ENCODE assay signal across 2 cellular contexts in the genomic region with DNA sequence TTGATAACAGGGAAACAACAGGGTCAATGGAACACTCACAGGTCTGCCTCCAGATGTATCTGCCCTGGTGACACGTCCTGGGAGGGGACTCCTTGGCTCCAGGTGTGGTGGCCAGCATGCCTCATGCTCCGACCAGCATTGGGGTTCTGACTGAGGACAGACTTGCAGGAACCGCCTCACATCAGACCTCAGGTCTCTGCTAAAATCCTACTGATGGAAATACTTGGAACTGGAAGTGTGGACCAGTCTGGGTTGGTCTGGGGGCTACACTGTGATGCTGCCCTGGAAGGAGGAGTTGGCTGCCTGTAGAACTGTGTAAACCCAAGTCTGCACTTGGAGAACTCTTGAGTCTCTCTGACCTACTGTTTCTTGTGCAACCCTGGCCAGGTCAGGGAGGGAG.
TF ChIP-seq lines count a peak whose summit lies in the region.

No MANE protein-coding gene starts in this region.

TF ChIP-seq in SK-N-SH, 30 proteins besides CTCF, POLR2A, EP300 and RAD21 (continued from another document):
- TF ChIP-seq, protein P1, sequence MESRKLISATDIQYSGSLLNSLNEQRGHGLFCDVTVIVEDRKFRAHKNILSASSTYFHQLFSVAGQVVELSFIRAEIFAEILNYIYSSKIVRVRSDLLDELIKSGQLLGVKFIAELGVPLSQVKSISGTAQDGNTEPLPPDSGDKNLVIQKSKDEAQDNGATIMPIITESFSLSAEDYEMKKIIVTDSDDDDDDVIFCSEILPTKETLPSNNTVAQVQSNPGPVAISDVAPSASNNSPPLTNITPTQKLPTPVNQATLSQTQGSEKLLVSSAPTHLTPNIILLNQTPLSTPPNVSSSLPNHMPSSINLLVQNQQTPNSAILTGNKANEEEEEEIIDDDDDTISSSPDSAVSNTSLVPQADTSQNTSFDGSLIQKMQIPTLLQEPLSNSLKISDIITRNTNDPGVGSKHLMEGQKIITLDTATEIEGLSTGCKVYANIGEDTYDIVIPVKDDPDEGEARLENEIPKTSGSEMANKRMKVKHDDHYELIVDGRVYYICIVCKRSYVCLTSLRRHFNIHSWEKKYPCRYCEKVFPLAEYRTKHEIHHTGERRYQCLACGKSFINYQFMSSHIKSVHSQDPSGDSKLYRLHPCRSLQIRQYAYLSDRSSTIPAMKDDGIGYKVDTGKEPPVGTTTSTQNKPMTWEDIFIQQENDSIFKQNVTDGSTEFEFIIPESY (IDR thresholded peaks at IDR 0.05; ENCODE audit: borderline replicate concordance, low read depth), result no peak
- no peak for TF ChIP-seq RCOR1 (IDR thresholded peaks at IDR 0.05; ENCODE audit: low read length)
- TF ChIP-seq, protein P2, sequence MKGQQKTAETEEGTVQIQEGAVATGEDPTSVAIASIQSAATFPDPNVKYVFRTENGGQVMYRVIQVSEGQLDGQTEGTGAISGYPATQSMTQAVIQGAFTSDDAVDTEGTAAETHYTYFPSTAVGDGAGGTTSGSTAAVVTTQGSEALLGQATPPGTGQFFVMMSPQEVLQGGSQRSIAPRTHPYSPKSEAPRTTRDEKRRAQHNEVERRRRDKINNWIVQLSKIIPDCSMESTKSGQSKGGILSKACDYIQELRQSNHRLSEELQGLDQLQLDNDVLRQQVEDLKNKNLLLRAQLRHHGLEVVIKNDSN (IDR thresholded peaks at IDR 0.05; ENCODE audit: borderline replicate concordance, low read depth), result no peak
- TF ChIP-seq FOXM1 (IDR thresholded peaks at IDR 0.05; ENCODE audit: low read depth), result no peak
- TF ChIP-seq JUND (IDR thresholded peaks at IDR 0.05), result no peak
- TF ChIP-seq FOXJ3 (CRISPR knock-in tag; IDR thresholded peaks at IDR 0.05), result no peak
- TF ChIP-seq, protein P3, sequence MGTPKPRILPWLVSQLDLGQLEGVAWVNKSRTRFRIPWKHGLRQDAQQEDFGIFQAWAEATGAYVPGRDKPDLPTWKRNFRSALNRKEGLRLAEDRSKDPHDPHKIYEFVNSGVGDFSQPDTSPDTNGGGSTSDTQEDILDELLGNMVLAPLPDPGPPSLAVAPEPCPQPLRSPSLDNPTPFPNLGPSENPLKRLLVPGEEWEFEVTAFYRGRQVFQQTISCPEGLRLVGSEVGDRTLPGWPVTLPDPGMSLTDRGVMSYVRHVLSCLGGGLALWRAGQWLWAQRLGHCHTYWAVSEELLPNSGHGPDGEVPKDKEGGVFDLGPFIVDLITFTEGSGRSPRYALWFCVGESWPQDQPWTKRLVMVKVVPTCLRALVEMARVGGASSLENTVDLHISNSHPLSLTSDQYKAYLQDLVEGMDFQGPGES (IDR thresholded peaks at IDR 0.05; ENCODE audit: low read depth, low read length), result no peak
- TF ChIP-seq SIN3A (IDR thresholded peaks at IDR 0.05; ENCODE audit: borderline replicate concordance, low read depth, low read length), result no peak
- no peak for TF ChIP-seq ELF1 (IDR thresholded peaks at IDR 0.05)
- TF ChIP-seq TEAD4 (IDR thresholded peaks at IDR 0.05; ENCODE audit: borderline replicate concordance, insufficient read depth), result no peak
TF ChIP-seq in SK-N-SH: peak in this region for 0.

TF ChIP-seq in SK-N-SH treated with all-trans-retinoic acid at 6 μM for 48 hours, 23 proteins besides CTCF, POLR2A, EP300 and RAD21 (continued from another document):
- TF ChIP-seq, protein P4, sequence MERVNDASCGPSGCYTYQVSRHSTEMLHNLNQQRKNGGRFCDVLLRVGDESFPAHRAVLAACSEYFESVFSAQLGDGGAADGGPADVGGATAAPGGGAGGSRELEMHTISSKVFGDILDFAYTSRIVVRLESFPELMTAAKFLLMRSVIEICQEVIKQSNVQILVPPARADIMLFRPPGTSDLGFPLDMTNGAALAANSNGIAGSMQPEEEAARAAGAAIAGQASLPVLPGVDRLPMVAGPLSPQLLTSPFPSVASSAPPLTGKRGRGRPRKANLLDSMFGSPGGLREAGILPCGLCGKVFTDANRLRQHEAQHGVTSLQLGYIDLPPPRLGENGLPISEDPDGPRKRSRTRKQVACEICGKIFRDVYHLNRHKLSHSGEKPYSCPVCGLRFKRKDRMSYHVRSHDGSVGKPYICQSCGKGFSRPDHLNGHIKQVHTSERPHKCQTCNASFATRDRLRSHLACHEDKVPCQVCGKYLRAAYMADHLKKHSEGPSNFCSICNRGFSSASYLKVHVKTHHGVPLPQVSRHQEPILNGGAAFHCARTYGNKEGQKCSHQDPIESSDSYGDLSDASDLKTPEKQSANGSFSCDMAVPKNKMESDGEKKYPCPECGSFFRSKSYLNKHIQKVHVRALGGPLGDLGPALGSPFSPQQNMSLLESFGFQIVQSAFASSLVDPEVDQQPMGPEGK (CRISPR knock-in tag; IDR thresholded peaks at IDR 0.05; ENCODE audit: borderline replicate concordance), result no peak
- TF ChIP-seq RARB (CRISPR knock-in tag; IDR thresholded peaks at IDR 0.05) (no peak), PPARA (CRISPR knock-in tag; IDR thresholded peaks at IDR 0.05; ENCODE audit: borderline replicate concordance) (no peak), BACH2 (CRISPR knock-in tag; IDR thresholded peaks at IDR 0.05; ENCODE audit: borderline replicate concordance) (no peak), SNAI2 (CRISPR knock-in tag; IDR thresholded peaks at IDR 0.05) (no peak), ZNF8 (CRISPR knock-in tag; IDR thresholded peaks at IDR 0.05) (no peak), ESRRG (CRISPR knock-in tag; IDR thresholded peaks at IDR 0.05) (no peak), ZNF565 (CRISPR knock-in tag; conservative IDR thresholded peaks at IDR 0.05; ENCODE audit: low read depth) (no peak), TCF4 (CRISPR knock-in tag; IDR thresholded peaks at IDR 0.05; ENCODE audit: borderline replicate concordance) (no peak), ARNTL (CRISPR knock-in tag; IDR thresholded peaks at IDR 0.05; ENCODE audit: borderline replicate concordance, low read depth) (no peak), ZFP30 (CRISPR knock-in tag; IDR thresholded peaks at IDR 0.05) (no peak), ZFP3 (CRISPR knock-in tag; IDR thresholded peaks at IDR 0.05) (no peak), ZC3H10 (CRISPR knock-in tag; IDR thresholded peaks at IDR 0.05) (no peak)
- TF ChIP-seq, protein P5, sequence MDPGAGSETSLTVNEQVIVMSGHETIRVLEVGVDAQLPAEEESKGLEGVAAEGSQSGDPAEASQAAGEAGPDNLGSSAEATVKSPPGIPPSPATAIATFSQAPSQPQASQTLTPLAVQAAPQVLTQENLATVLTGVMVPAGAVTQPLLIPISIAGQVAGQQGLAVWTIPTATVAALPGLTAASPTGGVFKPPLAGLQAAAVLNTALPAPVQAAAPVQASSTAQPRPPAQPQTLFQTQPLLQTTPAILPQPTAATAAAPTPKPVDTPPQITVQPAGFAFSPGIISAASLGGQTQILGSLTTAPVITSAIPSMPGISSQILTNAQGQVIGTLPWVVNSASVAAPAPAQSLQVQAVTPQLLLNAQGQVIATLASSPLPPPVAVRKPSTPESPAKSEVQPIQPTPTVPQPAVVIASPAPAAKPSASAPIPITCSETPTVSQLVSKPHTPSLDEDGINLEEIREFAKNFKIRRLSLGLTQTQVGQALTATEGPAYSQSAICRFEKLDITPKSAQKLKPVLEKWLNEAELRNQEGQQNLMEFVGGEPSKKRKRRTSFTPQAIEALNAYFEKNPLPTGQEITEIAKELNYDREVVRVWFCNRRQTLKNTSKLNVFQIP (CRISPR knock-in tag; IDR thresholded peaks at IDR 0.05; ENCODE audit: borderline replicate concordance, low read depth), result no peak
